In genomic region chr12:11958216-11959091, GRCh38 we compare ENCODE assay signal across 9 cellular contexts.
DNase-seq lines count a peak whose midpoint lies in the region; ATAC-seq and TF ChIP-seq lines count a peak whose summit lies in the region.
"Had no signal": no experiment of that assay in that cellular context is flagged by ENCODE, and none has a peak within 500 bp of the region (broad histone marks: within the 10 kb centered on the region; RNA-seq: fewer than 3 reads in every experiment).

No MANE protein-coding gene starts in this region.

- no peak for TF ChIP-seq POLR2A in NB4 (IDR thresholded peaks at IDR 0.05; ENCODE audit: extremely low read depth, insufficient read length)

- H3K4me3 ChIP-seq in NB4 (ENCODE audit: low read depth, low read length) (no peak overlapping the region), astrocyte of the cerebellum (ENCODE audit: low read depth, low read length) (no peak overlapping the region), right atrium auricular region (no peak overlapping the region)
- H3K4me3 ChIP-seq: pancreas had no signal

- H3K9me3 ChIP-seq in right atrium auricular region, result no peaks in the 10 kb centered on the region
- H3K9me3 ChIP-seq: pancreas had no signal

- DNase-seq in NB4 (ENCODE audit: low read depth) (peak; percentile 48), astrocyte of the cerebellum (ENCODE audit: low read depth) (peak; percentile 92), renal cortical epithelial cell (ENCODE audit: low read depth) (peak; percentile 94), right atrium auricular region (ENCODE audit: low spot score) (no peak), RPMI8226 (no peak)
- DNase-seq: pancreas had no signal

- TF ChIP-seq CTCF in NB4 (IDR thresholded peaks at IDR 0.05; ENCODE audit: low read depth, low read length), result no peak
- TF ChIP-seq CTCF in astrocyte of the cerebellum (IDR thresholded peaks at IDR 0.05; ENCODE audit: low read depth, low read length, missing control alignments), result peak; percentile 15
- no peak for TF ChIP-seq CTCF in right atrium auricular region (IDR thresholded peaks at IDR 0.05)

- no peak overlapping the region for H3K27ac ChIP-seq in right atrium auricular region
- H3K27ac ChIP-seq: pancreas had no signal

- H3K27me3 ChIP-seq in right atrium auricular region, result no peaks in the 10 kb centered on the region
- H3K27me3 ChIP-seq: pancreas had no signal

- peak; percentile 47 for ATAC-seq in GM18498 (IDR thresholded peaks at IDR 0.05; ENCODE audit: unreplicated experiment)
- no peak for ATAC-seq in GM18861 (IDR thresholded peaks at IDR 0.05; ENCODE audit: unreplicated experiment)
- ATAC-seq in HG03354 (IDR thresholded peaks at IDR 0.05; ENCODE audit: poor library complexity, severe bottlenecking, unreplicated experiment), result no peak

- in situ Hi-C loops in astrocyte of the cerebellum (cut with HindIII; ENCODE audit: low sequenced_read_pairs), result no loop called here

- H3K36me3 ChIP-seq in right atrium auricular region, result no peaks in the 10 kb centered on the region
- H3K36me3 ChIP-seq: pancreas had no signal

- no peaks in the 10 kb centered on the region for H3K4me1 ChIP-seq in right atrium auricular region
- H3K4me1 ChIP-seq: pancreas had no signal

Comparison
In these comparisons a context has a peak if more than half of its experiments do, and no peak if none do; other contexts are left out.
1. DNase-seq: peak in NB4 (single experiment), astrocyte of the cerebellum (single experiment) and renal cortical epithelial cell (single experiment); none in right atrium auricular region (single experiment) and RPMI8226 (single experiment).